Comparison of ENCODE assay signal across 16 cellular contexts in the genomic region with DNA sequence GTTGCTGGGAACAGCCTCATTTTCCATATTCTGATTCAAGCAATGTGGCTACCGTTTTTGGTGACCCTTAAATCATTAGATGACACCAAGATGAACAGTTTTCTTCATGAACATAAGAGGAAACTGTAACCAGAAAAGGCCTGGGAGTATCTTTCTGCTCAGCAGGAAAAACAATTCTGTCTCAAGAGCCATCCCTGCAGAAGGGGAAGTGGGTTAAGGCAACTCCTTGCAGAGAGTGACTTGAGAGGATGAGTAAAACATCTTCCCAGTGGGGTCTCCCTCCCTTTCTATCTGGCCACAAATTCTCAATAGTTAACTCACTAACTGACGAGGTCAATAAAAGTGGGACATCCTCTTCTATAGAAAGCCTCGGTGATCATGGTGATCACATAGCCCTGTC.
DNase-seq lines count a peak whose midpoint lies in the region; TF ChIP-seq lines count a peak whose summit lies in the region.
"Had no signal": no experiment of that assay in that cellular context is flagged by ENCODE, and none has a peak within 500 bp of the region (broad histone marks: within the 10 kb centered on the region; RNA-seq: fewer than 3 reads in every experiment).

No MANE protein-coding gene starts in this region.

- H3K27me3 ChIP-seq in neuronal stem cell (ENCODE audit: control insufficient read depth in 3 of 3, insufficient read depth in 3 of 3, low read depth in 1 of 3, low read length in 3 of 3) (no peaks in the 10 kb centered on the region), transverse colon (no peaks in the 10 kb centered on the region)
- H3K27me3 ChIP-seq: SJSA1 had no signal

- in situ Hi-C loops in transverse colon (cut with MboI; ENCODE audit: low pct_ligation_motif_present in 1 of 4, low pct_unique_long_range_greater_than_20kb in 1 of 4, low sequenced_read_pairs in 3 of 4), result loop anchor here in 1 of 4 donors (25.0 kb wide), 1 partner anchor 110 kb away; no protein-coding TSS in a partner anchor

- TF ChIP-seq EP300 in transverse colon (IDR thresholded peaks at IDR 0.05; ENCODE audit: low read depth), result no peak

- no peaks in the 10 kb centered on the region for H3K79me1 ChIP-seq in neuronal stem cell (ENCODE audit: low read depth, low read length)

- DNase-seq in GDM1 (lab: John Stamatoyannopoulos, UW), result peak; percentile 61
- DNase-seq in Kasumi-1 (lab: John Stamatoyannopoulos, UW), result peak; percentile 60 to 68
- DNase-seq in OCI-M1 (lab: John Stamatoyannopoulos, UW), result peak; percentile 23
- no peak for DNase-seq in neuronal stem cell (ENCODE audit: low spot score)
- DNase-seq in germinal center (ENCODE audit: low spot score), result no peak
- no peak for DNase-seq in transverse colon
- DNase-seq in UCSD-AML1 (lab: John Stamatoyannopoulos, UW; ENCODE audit: unreplicated experiment), result no peak
- DNase-seq: COR-L47, DMS153, NCI-H1092, NCI-H146, NCI-H2081 treated with DMSO at 0.1 percent for 48 hours, NCI-H524 had no signal

- H2AFZ ChIP-seq in neuronal stem cell (ENCODE audit: low read length), result peak overlapping the region; percentile 32

- H3K9me3 ChIP-seq in neuronal stem cell (replicated peaks in 1 of 2; ENCODE audit: control insufficient read depth in 2 of 2, insufficient read depth in 1 of 2, low read depth in 1 of 2, low read length in 2 of 2), result no peaks in the 10 kb centered on the region
- H3K9me3 ChIP-seq in transverse colon, result no peaks in the 10 kb centered on the region
- H3K9me3 ChIP-seq: SJSA1 had no signal

- no peak overlapping the region for H3K18ac ChIP-seq in neuronal stem cell (ENCODE audit: low read length)

- no peak overlapping the region for H3K14ac ChIP-seq in neuronal stem cell (ENCODE audit: low read length)

- H3K4me1 ChIP-seq in neuronal stem cell (ENCODE audit: control insufficient read depth in 2 of 2, insufficient read depth in 1 of 2, low read depth in 1 of 2, low read length in 2 of 2) (no peaks in the 10 kb centered on the region), transverse colon (no peaks in the 10 kb centered on the region)
- H3K4me1 ChIP-seq: SJSA1 had no signal

- H3K4ac ChIP-seq in neuronal stem cell (ENCODE audit: low read length), result no peak overlapping the region

- no peak overlapping the region for H2BK15ac ChIP-seq in neuronal stem cell (ENCODE audit: low read length)

- H2BK5ac ChIP-seq in neuronal stem cell (ENCODE audit: low read length), result no peak overlapping the region

- TF ChIP-seq CTCF in transverse colon (IDR thresholded peaks at IDR 0.05), result no peak

- H3K4me2 ChIP-seq in neuronal stem cell (ENCODE audit: insufficient read depth, low read length, poor library complexity, severe bottlenecking), result no peak overlapping the region

- no peak overlapping the region for H3K27ac ChIP-seq in neuronal stem cell (replicated peaks; ENCODE audit: low read length)
- no peak overlapping the region for H3K27ac ChIP-seq in transverse colon
- H3K27ac ChIP-seq: C4-2B, RWPE1, SJSA1 had no signal

- TF ChIP-seq POLR2A in transverse colon (IDR thresholded peaks at IDR 0.05), result no peak

- no peak overlapping the region for H2BK120ac ChIP-seq in neuronal stem cell (ENCODE audit: low read depth, low read length)

- H4K91ac ChIP-seq in neuronal stem cell (ENCODE audit: low read depth, low read length, poor library complexity), result no peak overlapping the region

- H2AK5ac ChIP-seq in neuronal stem cell (ENCODE audit: low read depth, low read length), result no peak overlapping the region

- H3K9ac ChIP-seq in neuronal stem cell (ENCODE audit: low read depth, low read length, poor library complexity), result no peak overlapping the region

- H3K23ac ChIP-seq in neuronal stem cell (ENCODE audit: low read depth, low read length, poor library complexity), result no peak overlapping the region

- intact Hi-C loops in transverse colon (cut with DNase I; ENCODE audit: low total_unique reads), result no loop called here

- WGBS in neuronal stem cell (ENCODE audit: extremely low coverage in 2 of 2, insufficient read length in 2 of 2, insufficient replicate concordance in 1 of 2), 2 donors, result no CpG with 5 or more reads among the region's 3 CpGs
- WGBS in transverse colon (ENCODE audit: low coverage in 1 of 2), 2 donors, result 61 to 93% methylated on average over 2 to 3 of the region's 3 CpGs

- H4K8ac ChIP-seq in neuronal stem cell (ENCODE audit: low read depth, low read length), result no peak overlapping the region

- H3K36me3 ChIP-seq in neuronal stem cell (replicated peaks in 1 of 2; ENCODE audit: control insufficient read depth in 2 of 2, insufficient read depth in 2 of 2, low read length in 2 of 2) (no peaks in the 10 kb centered on the region), transverse colon (no peaks in the 10 kb centered on the region)
- H3K36me3 ChIP-seq: SJSA1 had no signal

- H3K4me3 ChIP-seq in neuronal stem cell (ENCODE audit: low read length in 2 of 2) (no peak overlapping the region), transverse colon (no peak overlapping the region)
- H3K4me3 ChIP-seq: SJSA1 had no signal

- no peak overlapping the region for H2BK12ac ChIP-seq in neuronal stem cell (ENCODE audit: low read length)

Comparison
In these comparisons a context has a peak if more than half of its experiments do, and no peak if none do; other contexts are left out.
1. DNase-seq: peak in GDM1 (single experiment), Kasumi-1 (2 of 2) and OCI-M1 (single experiment); none in neuronal stem cell (single experiment), germinal center (single experiment), transverse colon (single experiment) and UCSD-AML1 (single experiment).